In genomic region chr22:50111056-50111455, GRCh38 we compare ENCODE assay signal across 2 cellular contexts.
TF ChIP-seq lines count a peak whose summit lies in the region.

No MANE protein-coding gene starts in this region.

TF ChIP-seq in GM23338, 12 proteins besides CTCF, POLR2A, EP300 and RAD21:
- TF ChIP-seq EZH2 (IDR thresholded peaks at IDR 0.05; ENCODE audit: low read depth, unreplicated experiment) (no peak), CREB1 (CRISPR knock-in tag; IDR thresholded peaks at IDR 0.05; ENCODE audit: low read depth) (no peak), ZNF331 (CRISPR knock-in tag; IDR thresholded peaks at IDR 0.05; ENCODE audit: low read depth) (no peak), JUNB (IDR thresholded peaks at IDR 0.05; ENCODE audit: unreplicated experiment) (no peak), STAT1 (IDR thresholded peaks at IDR 0.05; ENCODE audit: unreplicated experiment) (no peak), POLR2AphosphoS5 (IDR thresholded peaks at IDR 0.05; ENCODE audit: low read depth) (no peak), ETS1 (IDR thresholded peaks at IDR 0.05) (no peak), ZNF462 (CRISPR knock-in tag; IDR thresholded peaks at IDR 0.05) (no peak), EZH2phosphoT487 (IDR thresholded peaks at IDR 0.05; ENCODE audit: unreplicated experiment) (no peak), ZNF114 (CRISPR knock-in tag; IDR thresholded peaks at IDR 0.05) (no peak), NANOG (IDR thresholded peaks at IDR 0.05; ENCODE audit: borderline replicate concordance) (no peak), REST (IDR thresholded peaks at IDR 0.05; ENCODE audit: unreplicated experiment) (no peak)

TF ChIP-seq in K562, 482 proteins besides CTCF, POLR2A, EP300 and RAD21:
- TF ChIP-seq RAD51 (IDR thresholded peaks at IDR 0.05; ENCODE audit: borderline replicate concordance, low read depth) (peak; percentile 61; the same call in 1 of the 2 replicates), HES1 (IDR thresholded peaks at IDR 0.05; ENCODE audit: low read depth) (no peak), HBP1 (CRISPR knock-in tag; IDR thresholded peaks at IDR 0.05) (no peak), EP400 (IDR thresholded peaks at IDR 0.05) (no peak), USF2 (CRISPR knock-in tag; IDR thresholded peaks at IDR 0.05) (0 out of 2 replicates have a peak, but pooled peaks have one; percentile 22), TFE3 (CRISPR knock-in tag; IDR thresholded peaks at IDR 0.05) (peak; percentile 63), ID3 (CRISPR knock-in tag; IDR thresholded peaks at IDR 0.05) (no peak), ID3 (tag; IDR thresholded peaks at IDR 0.05) (no peak), ARID3B (CRISPR knock-in tag; IDR thresholded peaks at IDR 0.05; ENCODE audit: borderline replicate concordance) (no peak)
